1 cellular context compared by ENCODE assay signal in genomic region chr17:40063034-40063765, GRCh38.
TF ChIP-seq lines count a peak whose summit lies in the region.

No MANE protein-coding gene starts in this region.

TF ChIP-seq in K562, 482 proteins besides CTCF, POLR2A, EP300 and RAD21 (continued from another document and continues in another):
- no peak for TF ChIP-seq NFIX (CRISPR knock-in tag; IDR thresholded peaks at IDR 0.05; ENCODE audit: low read depth)
- TF ChIP-seq USF1 (CRISPR knock-in tag; IDR thresholded peaks at IDR 0.05): 0 out of 2 replicates have a peak, but pooled peaks have one; percentile 10
- no peak for TF ChIP-seq GATA2 (CRISPR knock-in tag; IDR thresholded peaks at IDR 0.05)
- no peak for TF ChIP-seq ZEB2 (IDR thresholded peaks at IDR 0.05)
- no peak for TF ChIP-seq ZC3H11A (IDR thresholded peaks at IDR 0.05; ENCODE audit: low read depth, low read length)
- TF ChIP-seq KDM4B (IDR thresholded peaks at IDR 0.05; ENCODE audit: borderline replicate concordance in 2 of 2, low read depth in 1 of 2): no peak
- TF ChIP-seq ZNF668 (CRISPR knock-in tag; IDR thresholded peaks at IDR 0.05): no peak
- TF ChIP-seq ETV1 (tag; conservative IDR thresholded peaks at IDR 0.05; ENCODE audit: low read depth): no peak
- no peak for TF ChIP-seq THRAP3 (IDR thresholded peaks at IDR 0.05; ENCODE audit: borderline replicate concordance)
- TF ChIP-seq, protein P1, sequence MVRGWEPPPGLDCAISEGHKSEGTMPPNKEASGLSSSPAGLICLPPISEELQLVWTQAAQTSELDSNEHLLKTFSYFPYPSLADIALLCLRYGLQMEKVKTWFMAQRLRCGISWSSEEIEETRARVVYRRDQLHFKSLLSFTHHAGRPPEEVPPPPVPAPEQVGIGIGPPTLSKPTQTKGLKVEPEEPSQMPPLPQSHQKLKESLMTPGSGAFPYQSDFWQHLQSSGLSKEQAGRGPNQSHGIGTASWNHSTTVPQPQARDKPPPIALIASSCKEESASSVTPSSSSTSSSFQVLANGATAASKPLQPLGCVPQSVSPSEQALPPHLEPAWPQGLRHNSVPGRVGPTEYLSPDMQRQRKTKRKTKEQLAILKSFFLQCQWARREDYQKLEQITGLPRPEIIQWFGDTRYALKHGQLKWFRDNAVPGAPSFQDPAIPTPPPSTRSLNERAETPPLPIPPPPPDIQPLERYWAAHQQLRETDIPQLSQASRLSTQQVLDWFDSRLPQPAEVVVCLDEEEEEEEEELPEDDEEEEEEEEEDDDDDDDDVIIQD (CRISPR knock-in tag; IDR thresholded peaks at IDR 0.05): no peak
- no peak for TF ChIP-seq TCFL5 (CRISPR knock-in tag; conservative IDR thresholded peaks at IDR 0.05)
- no peak for TF ChIP-seq PHB2 (IDR thresholded peaks at IDR 0.05; ENCODE audit: low read depth)
- TF ChIP-seq MYC (IDR thresholded peaks at IDR 0.05; ENCODE audit: low read depth, low read length): peak; percentile 38; the same call in 1 of the 2 replicates
- no peak for TF ChIP-seq MYC (CRISPR knock-in tag; IDR thresholded peaks at IDR 0.05; ENCODE audit: borderline replicate concordance, low read depth)
- TF ChIP-seq, protein P2, sequence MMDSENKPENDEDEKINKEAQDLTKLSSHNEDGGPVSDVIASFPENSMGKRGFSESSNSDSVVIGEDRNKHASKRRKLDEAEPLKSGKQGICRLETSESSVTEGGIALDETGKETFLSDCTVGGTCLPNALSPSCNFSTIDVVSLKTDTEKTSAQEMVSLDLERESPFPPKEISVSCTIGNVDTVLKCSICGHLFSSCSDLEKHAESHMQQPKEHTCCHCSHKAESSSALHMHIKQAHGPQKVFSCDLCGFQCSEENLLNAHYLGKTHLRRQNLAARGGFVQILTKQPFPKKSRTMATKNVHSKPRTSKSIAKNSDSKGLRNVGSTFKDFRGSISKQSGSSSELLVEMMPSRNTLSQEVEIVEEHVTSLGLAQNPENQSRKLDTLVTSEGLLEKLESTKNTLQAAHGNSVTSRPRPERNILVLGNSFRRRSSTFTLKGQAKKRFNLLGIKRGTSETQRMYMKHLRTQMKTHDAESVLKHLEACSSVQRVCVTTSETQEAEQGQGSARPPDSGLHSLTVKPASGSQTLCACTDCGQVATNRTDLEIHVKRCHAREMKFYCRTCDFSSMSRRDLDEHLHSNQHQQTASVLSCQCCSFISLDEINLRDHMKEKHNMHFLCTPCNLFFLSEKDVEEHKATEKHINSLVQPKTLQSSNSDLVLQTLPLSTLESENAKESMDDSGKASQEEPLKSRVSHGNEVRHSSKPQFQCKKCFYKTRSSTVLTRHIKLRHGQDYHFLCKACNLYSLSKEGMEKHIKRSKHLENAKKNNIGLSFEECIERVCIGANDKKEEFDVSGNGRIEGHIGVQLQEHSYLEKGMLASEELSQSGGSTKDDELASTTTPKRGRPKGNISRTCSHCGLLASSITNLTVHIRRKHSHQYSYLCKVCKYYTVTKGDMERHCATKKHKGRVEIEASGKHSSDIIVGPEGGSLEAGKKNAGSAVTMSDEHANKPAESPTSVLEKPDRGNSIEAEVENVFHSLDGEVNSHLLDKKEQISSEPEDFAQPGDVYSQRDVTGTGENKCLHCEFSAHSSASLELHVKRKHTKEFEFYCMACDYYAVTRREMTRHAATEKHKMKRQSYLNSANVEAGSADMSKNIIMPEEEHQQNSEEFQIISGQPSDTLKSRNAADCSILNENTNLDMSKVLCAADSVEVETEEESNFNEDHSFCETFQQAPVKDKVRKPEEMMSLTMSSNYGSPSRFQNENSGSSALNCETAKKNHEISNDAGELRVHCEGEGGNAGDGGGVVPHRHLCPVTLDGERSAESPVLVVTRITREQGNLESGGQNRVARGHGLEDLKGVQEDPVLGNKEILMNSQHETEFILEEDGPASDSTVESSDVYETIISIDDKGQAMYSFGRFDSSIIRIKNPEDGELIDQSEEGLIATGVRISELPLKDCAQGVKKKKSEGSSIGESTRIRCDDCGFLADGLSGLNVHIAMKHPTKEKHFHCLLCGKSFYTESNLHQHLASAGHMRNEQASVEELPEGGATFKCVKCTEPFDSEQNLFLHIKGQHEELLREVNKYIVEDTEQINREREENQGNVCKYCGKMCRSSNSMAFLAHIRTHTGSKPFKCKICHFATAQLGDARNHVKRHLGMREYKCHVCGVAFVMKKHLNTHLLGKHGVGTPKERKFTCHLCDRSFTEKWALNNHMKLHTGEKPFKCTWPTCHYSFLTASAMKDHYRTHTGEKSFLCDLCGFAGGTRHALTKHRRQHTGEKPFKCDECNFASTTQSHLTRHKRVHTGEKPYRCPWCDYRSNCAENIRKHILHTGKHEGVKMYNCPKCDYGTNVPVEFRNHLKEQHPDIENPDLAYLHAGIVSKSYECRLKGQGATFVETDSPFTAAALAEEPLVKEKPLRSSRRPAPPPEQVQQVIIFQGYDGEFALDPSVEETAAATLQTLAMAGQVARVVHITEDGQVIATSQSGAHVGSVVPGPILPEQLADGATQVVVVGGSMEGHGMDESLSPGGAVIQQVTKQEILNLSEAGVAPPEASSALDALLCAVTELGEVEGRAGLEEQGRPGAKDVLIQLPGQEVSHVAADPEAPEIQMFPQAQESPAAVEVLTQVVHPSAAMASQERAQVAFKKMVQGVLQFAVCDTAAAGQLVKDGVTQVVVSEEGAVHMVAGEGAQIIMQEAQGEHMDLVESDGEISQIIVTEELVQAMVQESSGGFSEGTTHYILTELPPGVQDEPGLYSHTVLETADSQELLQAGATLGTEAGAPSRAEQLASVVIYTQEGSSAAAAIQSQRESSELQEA (IDR thresholded peaks at IDR 0.05; ENCODE audit: low read depth): 0 out of 2 replicates have a peak, but pooled peaks have one; percentile 7
- TF ChIP-seq SMAD1 (IDR thresholded peaks at IDR 0.05; ENCODE audit: low read depth, low read length, partially characterized antibody): no peak
- 0 out of 2 replicates have a peak, but pooled peaks have one; percentile 10 for TF ChIP-seq ARID1B (IDR thresholded peaks at IDR 0.05)
- no peak for TF ChIP-seq FOXA1 (IDR thresholded peaks at IDR 0.05; ENCODE audit: borderline replicate concordance)
- TF ChIP-seq ZNF41 (CRISPR knock-in tag; conservative IDR thresholded peaks at IDR 0.05): no peak
- no peak for TF ChIP-seq BRD9 (IDR thresholded peaks at IDR 0.05; ENCODE audit: low read depth, partially characterized antibody)
- TF ChIP-seq E2F1 (CRISPR knock-in tag; IDR thresholded peaks at IDR 0.05): no peak
- no peak for TF ChIP-seq ZNF444 (CRISPR knock-in tag; IDR thresholded peaks at IDR 0.05)
- peak; percentile 45 for TF ChIP-seq PCBP1 (IDR thresholded peaks at IDR 0.05; ENCODE audit: low read depth, low read length, poor library complexity, severe bottlenecking)
- no peak for TF ChIP-seq MTA2 (IDR thresholded peaks at IDR 0.05; ENCODE audit: low read depth)
- TF ChIP-seq, protein P3, sequence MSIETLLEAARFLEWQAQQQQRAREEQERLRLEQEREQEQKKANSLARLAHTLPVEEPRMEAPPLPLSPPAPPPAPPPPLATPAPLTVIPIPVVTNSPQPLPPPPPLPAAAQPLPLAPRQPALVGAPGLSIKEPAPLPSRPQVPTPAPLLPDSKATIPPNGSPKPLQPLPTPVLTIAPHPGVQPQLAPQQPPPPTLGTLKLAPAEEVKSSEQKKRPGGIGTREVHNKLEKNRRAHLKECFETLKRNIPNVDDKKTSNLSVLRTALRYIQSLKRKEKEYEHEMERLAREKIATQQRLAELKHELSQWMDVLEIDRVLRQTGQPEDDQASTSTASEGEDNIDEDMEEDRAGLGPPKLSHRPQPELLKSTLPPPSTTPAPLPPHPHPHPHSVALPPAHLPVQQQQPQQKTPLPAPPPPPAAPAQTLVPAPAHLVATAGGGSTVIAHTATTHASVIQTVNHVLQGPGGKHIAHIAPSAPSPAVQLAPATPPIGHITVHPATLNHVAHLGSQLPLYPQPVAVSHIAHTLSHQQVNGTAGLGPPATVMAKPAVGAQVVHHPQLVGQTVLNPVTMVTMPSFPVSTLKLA (conservative IDR thresholded peaks at IDR 0.05): peak in 1 of 2 experiments; percentile 43; a peak in 3 of 4 replicates
- TF ChIP-seq MEF2D (tag; conservative IDR thresholded peaks at IDR 0.05; ENCODE audit: low read depth): no peak
- TF ChIP-seq ZBTB11 (CRISPR knock-in tag; IDR thresholded peaks at IDR 0.05): peak in 1 of 3 experiments; percentile 26; a peak in 1 of 6 replicates
- TF ChIP-seq ZNF586 (CRISPR knock-in tag; conservative IDR thresholded peaks at IDR 0.05): no peak
- TF ChIP-seq RFX5 (IDR thresholded peaks at IDR 0.05; ENCODE audit: low read depth, low read length): no peak
- no peak for TF ChIP-seq CREB3 (tag; conservative IDR thresholded peaks at IDR 0.05; ENCODE audit: low read depth)
- TF ChIP-seq CEBPB (tag; IDR thresholded peaks at IDR 0.05): peak; percentile 77
- 0 out of 2 replicates have a peak, but pooled peaks have one; percentile 4 for TF ChIP-seq RB1 (IDR thresholded peaks at IDR 0.05; ENCODE audit: low read depth)
- TF ChIP-seq, protein P4, sequence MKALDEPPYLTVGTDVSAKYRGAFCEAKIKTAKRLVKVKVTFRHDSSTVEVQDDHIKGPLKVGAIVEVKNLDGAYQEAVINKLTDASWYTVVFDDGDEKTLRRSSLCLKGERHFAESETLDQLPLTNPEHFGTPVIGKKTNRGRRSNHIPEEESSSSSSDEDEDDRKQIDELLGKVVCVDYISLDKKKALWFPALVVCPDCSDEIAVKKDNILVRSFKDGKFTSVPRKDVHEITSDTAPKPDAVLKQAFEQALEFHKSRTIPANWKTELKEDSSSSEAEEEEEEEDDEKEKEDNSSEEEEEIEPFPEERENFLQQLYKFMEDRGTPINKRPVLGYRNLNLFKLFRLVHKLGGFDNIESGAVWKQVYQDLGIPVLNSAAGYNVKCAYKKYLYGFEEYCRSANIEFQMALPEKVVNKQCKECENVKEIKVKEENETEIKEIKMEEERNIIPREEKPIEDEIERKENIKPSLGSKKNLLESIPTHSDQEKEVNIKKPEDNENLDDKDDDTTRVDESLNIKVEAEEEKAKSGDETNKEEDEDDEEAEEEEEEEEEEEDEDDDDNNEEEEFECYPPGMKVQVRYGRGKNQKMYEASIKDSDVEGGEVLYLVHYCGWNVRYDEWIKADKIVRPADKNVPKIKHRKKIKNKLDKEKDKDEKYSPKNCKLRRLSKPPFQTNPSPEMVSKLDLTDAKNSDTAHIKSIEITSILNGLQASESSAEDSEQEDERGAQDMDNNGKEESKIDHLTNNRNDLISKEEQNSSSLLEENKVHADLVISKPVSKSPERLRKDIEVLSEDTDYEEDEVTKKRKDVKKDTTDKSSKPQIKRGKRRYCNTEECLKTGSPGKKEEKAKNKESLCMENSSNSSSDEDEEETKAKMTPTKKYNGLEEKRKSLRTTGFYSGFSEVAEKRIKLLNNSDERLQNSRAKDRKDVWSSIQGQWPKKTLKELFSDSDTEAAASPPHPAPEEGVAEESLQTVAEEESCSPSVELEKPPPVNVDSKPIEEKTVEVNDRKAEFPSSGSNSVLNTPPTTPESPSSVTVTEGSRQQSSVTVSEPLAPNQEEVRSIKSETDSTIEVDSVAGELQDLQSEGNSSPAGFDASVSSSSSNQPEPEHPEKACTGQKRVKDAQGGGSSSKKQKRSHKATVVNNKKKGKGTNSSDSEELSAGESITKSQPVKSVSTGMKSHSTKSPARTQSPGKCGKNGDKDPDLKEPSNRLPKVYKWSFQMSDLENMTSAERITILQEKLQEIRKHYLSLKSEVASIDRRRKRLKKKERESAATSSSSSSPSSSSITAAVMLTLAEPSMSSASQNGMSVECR (CRISPR knock-in tag; IDR thresholded peaks at IDR 0.05): peak; percentile 49; the same call in 1 of the 2 replicates
- TF ChIP-seq, protein P5, sequence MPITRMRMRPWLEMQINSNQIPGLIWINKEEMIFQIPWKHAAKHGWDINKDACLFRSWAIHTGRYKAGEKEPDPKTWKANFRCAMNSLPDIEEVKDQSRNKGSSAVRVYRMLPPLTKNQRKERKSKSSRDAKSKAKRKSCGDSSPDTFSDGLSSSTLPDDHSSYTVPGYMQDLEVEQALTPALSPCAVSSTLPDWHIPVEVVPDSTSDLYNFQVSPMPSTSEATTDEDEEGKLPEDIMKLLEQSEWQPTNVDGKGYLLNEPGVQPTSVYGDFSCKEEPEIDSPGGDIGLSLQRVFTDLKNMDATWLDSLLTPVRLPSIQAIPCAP (CRISPR knock-in tag; IDR thresholded peaks at IDR 0.05; ENCODE audit: borderline replicate concordance): no peak
